ENCODE assay signal across 1 cellular context in genomic region chr19:41355035-41355434, GRCh38.
A peak's percentile ranks its signal among the peaks of the same experiment; 100 is the strongest.
TF ChIP-seq lines count a peak whose summit lies in the region.

No MANE protein-coding gene starts in this region.

TF ChIP-seq in A549, 52 proteins besides CTCF, POLR2A, EP300 and RAD21:
- TF ChIP-seq ZFP36 (IDR thresholded peaks at IDR 0.05; ENCODE audit: borderline replicate concordance, partially characterized antibody) (peak; percentile 35), NR3C1 (IDR thresholded peaks at IDR 0.05) (no peak)
